9 cellular contexts compared by ENCODE assay signal in the genomic region with DNA sequence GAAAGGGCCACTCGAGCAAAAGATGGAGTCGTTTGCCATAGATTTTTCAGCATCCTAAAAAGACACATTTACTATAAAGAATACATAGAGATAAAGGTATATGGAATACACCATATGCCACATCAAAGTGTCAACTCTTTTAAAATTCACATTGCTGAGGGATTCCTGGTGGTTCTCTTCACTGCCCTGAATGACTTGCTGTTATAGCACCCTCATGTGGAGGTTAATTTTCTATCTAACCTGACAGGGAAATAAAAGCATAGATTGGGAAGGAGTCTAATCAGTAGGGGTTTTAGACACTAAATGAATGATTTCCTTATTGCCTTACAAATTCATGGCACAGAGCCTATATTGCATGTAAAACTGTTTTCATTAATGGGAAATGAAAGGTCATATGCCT. TPM values are rescaled to one million over a fixed set of nuclear protein-coding genes. Genes with fewer than 3 reads are reported as not detected.
DNase-seq lines count a peak whose midpoint lies in the region; ATAC-seq and TF ChIP-seq lines count a peak whose summit lies in the region.
"Had no signal": no experiment of that assay in that cellular context is flagged by ENCODE, and none has a peak within 500 bp of the region (broad histone marks: within the 10 kb centered on the region; RNA-seq: fewer than 3 reads in every experiment).

No MANE protein-coding gene starts in this region.

- H3K4me3 ChIP-seq in GM12865 (ENCODE audit: low read depth, low read length) (no peak overlapping the region), epithelial cell of proximal tubule (ENCODE audit: low read depth, low read length) (no peak overlapping the region)

- DNase-seq in A172 (ENCODE audit: low spot score) (peak; percentile 27), GM12865 (ENCODE audit: low read depth) (peak; percentile 48), NCI-H526 treated with DMSO at 0.1 percent for 48 hours (lab: John Stamatoyannopoulos, UW) (peak; percentile 41), epithelial cell of proximal tubule (ENCODE audit: low read depth) (no peak), NCI-H128 (lab: John Stamatoyannopoulos, UW; ENCODE audit: unreplicated experiment) (no peak), NAMALWA (ENCODE audit: low spot score) (no peak)
- DNase-seq: activated T-cell treated with anti-CD3 and anti-CD28 coated beads, Interleukin-2, amount 50 U/mL, for 4 hours had no signal

- TF ChIP-seq CTCF in GM12865 (IDR thresholded peaks at IDR 0.05; ENCODE audit: insufficient read depth, low read depth, low read length, missing control alignments), result peak; percentile 27
- peak; percentile 33 for TF ChIP-seq CTCF in epithelial cell of proximal tubule (conservative IDR thresholded peaks at IDR 0.05; ENCODE audit: low read depth, low read length)

- ATAC-seq in HG02588 (IDR thresholded peaks at IDR 0.05; ENCODE audit: unreplicated experiment), result no peak
- ATAC-seq in GM18909 (IDR thresholded peaks at IDR 0.05; ENCODE audit: poor library complexity, unreplicated experiment), result no peak
- ATAC-seq: activated T-cell treated with anti-CD3 and anti-CD28 coated beads, Interleukin-2, amount 50 U/mL, for 4 hours had no signal

RNA-seq across cellular contexts. Expression of a gene that starts 25.9 kb away (rescaled TPM):
- total RNA-seq in A172 (2014; rRNA removed; shearing (Covaris generic)), result 6.2 and 12.6 TPM in 2 replicates
- total RNA-seq in epithelial cell of proximal tubule, result 0.07 and 2.8 TPM in 2 replicates

Comparison
In these comparisons a context has a peak if more than half of its experiments do, and no peak if none do; other contexts are left out.
1. DNase-seq: peak in A172 (single experiment), GM12865 (single experiment) and NCI-H526 treated with DMSO at 0.1 percent for 48 hours (single experiment); none in epithelial cell of proximal tubule (single experiment), NCI-H128 (single experiment) and NAMALWA (single experiment).